ENCODE assay signal across 23 cellular contexts in genomic region chr2:59892398-59892797, GRCh38.
"Had no signal": no experiment of that assay in that cellular context is flagged by ENCODE, and none has a peak within 500 bp of the region (broad histone marks: within the 10 kb centered on the region; RNA-seq: fewer than 3 reads in every experiment).

No MANE protein-coding gene starts in this region.

- DNase-seq: activated CD4-positive, alpha-beta memory T cell treated with anti-CD3 and anti-CD28 coated beads, Interleukin-2, amount 10 ng/mL, durations not matched to agents 7 days and 5 days; activated CD4-positive, alpha-beta T cell treated with anti-CD3 and anti-CD28 coated beads for 48 hours; activated CD4-positive, CD25-positive, alpha-beta regulatory T cell; activated CD8-positive, alpha-beta memory T cell treated with anti-CD3 and anti-CD28 coated beads, Interleukin-2, amount 10 ng/mL, durations not matched to agents 7 days and 5 days; activated naive CD4-positive, alpha-beta T cell treated with anti-CD3 and anti-CD28 coated beads for 36 hours; activated naive CD8-positive, alpha-beta T cell treated with anti-CD3 and anti-CD28 coated beads, Interleukin-2, amount 50 U/mL, for 24 hours; activated T-cell treated with anti-CD3 and anti-CD28 coated beads, Interleukin-2, amount 50 U/mL, for 1 hour; anterior cingulate cortex; brain microvascular endothelial cell; effector CD4-positive, alpha-beta T cell; gastrocnemius medialis; heart left ventricle; kidney glomerular epithelial cell; left ventricle myocardium inferior; nephron progenitor cell; nucleus accumbens; sigmoid colon; stimulated activated CD4-positive, alpha-beta T cell treated with anti-CD3 and anti-CD28 coated beads, Interleukin-4, amount 100 ng/mL, for 24 hours; T-helper 9 cell; upper lobe of left lung had no signal

- H3K27ac Mint-ChIP-seq: activated CD4-positive, alpha-beta memory T cell treated with anti-CD3 and anti-CD28 coated beads, Interleukin-2, amount 10 ng/mL, durations not matched to agents 7 days and 5 days; activated CD8-positive, alpha-beta memory T cell treated with anti-CD3 and anti-CD28 coated beads, Interleukin-2, amount 10 ng/mL, durations not matched to agents 7 days and 5 days; activated naive CD4-positive, alpha-beta T cell treated with anti-CD3 and anti-CD28 coated beads for 36 hours; activated naive CD8-positive, alpha-beta T cell treated with anti-CD3 and anti-CD28 coated beads, Interleukin-2, amount 50 U/mL, for 24 hours; activated T-helper 17 cell treated with anti-CD3 and anti-CD28 coated beads, Interleukin-2, amount 50 U/mL, for 72 hours; nephron progenitor cell; stimulated activated memory B cell treated with anti-CD40 and anti-IgM and Interleukin-4, amounts not matched to agents 10 μg/mL and 1 μg/mL and 100 μg/mL, for 72 hours had no signal

- H3K9me3 Mint-ChIP-seq: activated CD4-positive, alpha-beta memory T cell treated with anti-CD3 and anti-CD28 coated beads, Interleukin-2, amount 10 ng/mL, durations not matched to agents 7 days and 5 days; activated naive CD8-positive, alpha-beta T cell treated with anti-CD3 and anti-CD28 coated beads, Interleukin-2, amount 50 U/mL, for 24 hours; nephron progenitor cell had no signal

- H3K36me3 Mint-ChIP-seq: activated CD8-positive, alpha-beta memory T cell treated with anti-CD3 and anti-CD28 coated beads, Interleukin-2, amount 10 ng/mL, durations not matched to agents 7 days and 5 days; stimulated activated memory B cell treated with anti-CD40 and anti-IgM and Interleukin-4, amounts not matched to agents 10 μg/mL and 1 μg/mL and 100 μg/mL, for 72 hours had no signal

- H3K27me3 Mint-ChIP-seq: activated naive CD8-positive, alpha-beta T cell treated with anti-CD3 and anti-CD28 coated beads, Interleukin-2, amount 50 U/mL, for 24 hours; activated T-helper 17 cell treated with anti-CD3 and anti-CD28 coated beads, Interleukin-2, amount 50 U/mL, for 72 hours; stimulated activated memory B cell treated with anti-CD40 and anti-IgM and Interleukin-4, amounts not matched to agents 10 μg/mL and 1 μg/mL and 100 μg/mL, for 72 hours had no signal

- H3K4me3 Mint-ChIP-seq: activated CD4-positive, alpha-beta memory T cell treated with anti-CD3 and anti-CD28 coated beads, Interleukin-2, amount 10 ng/mL, durations not matched to agents 7 days and 5 days; activated CD8-positive, alpha-beta memory T cell treated with anti-CD3 and anti-CD28 coated beads, Interleukin-2, amount 10 ng/mL, durations not matched to agents 7 days and 5 days; activated naive CD4-positive, alpha-beta T cell treated with anti-CD3 and anti-CD28 coated beads for 36 hours; activated naive CD8-positive, alpha-beta T cell treated with anti-CD3 and anti-CD28 coated beads, Interleukin-2, amount 50 U/mL, for 24 hours; activated T-helper 17 cell treated with anti-CD3 and anti-CD28 coated beads, Interleukin-2, amount 50 U/mL, for 72 hours; nephron progenitor cell; stimulated activated memory B cell treated with anti-CD40 and anti-IgM and Interleukin-4, amounts not matched to agents 10 μg/mL and 1 μg/mL and 100 μg/mL, for 72 hours had no signal

- ATAC-seq: activated CD8-positive, alpha-beta memory T cell treated with anti-CD3 and anti-CD28 coated beads, Interleukin-2, amount 10 ng/mL, durations not matched to agents 7 days and 5 days; activated naive CD8-positive, alpha-beta T cell treated with anti-CD3 and anti-CD28 coated beads, Interleukin-2, amount 50 U/mL, for 24 hours; activated T-helper 17 cell treated with anti-CD3 and anti-CD28 coated beads, Interleukin-2, amount 50 U/mL, for 72 hours; esophagus mucosa; gastrocnemius medialis; heart left ventricle; stimulated activated memory B cell treated with anti-CD40 and anti-IgM and Interleukin-4, amounts not matched to agents 10 μg/mL and 1 μg/mL and 100 μg/mL, for 72 hours had no signal
